1 cellular context compared by ENCODE assay signal in the genomic region with DNA sequence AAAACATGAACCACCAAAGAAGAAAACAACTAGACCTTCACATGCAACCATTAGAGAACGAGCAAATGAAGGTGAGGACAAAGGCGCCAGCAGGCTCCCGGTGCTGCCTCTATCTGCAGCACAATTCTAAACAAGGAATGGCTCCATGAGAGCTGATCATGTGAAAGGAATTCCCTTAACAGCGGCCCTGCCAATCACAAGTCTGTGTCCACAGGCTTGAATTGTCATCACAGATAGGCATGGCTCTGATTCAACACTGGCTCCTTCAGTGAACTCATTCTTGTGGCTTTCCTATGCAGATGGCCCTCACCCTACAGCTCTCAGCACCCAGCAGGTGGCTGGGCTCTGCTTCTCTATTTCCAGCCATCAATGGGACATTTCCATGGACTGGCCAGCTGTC.
TF ChIP-seq lines count a peak whose summit lies in the region.

No MANE protein-coding gene starts in this region.

TF ChIP-seq in GM23338, 12 proteins besides CTCF, POLR2A, EP300 and RAD21 (continued from another document):
- TF ChIP-seq, protein P1, sequence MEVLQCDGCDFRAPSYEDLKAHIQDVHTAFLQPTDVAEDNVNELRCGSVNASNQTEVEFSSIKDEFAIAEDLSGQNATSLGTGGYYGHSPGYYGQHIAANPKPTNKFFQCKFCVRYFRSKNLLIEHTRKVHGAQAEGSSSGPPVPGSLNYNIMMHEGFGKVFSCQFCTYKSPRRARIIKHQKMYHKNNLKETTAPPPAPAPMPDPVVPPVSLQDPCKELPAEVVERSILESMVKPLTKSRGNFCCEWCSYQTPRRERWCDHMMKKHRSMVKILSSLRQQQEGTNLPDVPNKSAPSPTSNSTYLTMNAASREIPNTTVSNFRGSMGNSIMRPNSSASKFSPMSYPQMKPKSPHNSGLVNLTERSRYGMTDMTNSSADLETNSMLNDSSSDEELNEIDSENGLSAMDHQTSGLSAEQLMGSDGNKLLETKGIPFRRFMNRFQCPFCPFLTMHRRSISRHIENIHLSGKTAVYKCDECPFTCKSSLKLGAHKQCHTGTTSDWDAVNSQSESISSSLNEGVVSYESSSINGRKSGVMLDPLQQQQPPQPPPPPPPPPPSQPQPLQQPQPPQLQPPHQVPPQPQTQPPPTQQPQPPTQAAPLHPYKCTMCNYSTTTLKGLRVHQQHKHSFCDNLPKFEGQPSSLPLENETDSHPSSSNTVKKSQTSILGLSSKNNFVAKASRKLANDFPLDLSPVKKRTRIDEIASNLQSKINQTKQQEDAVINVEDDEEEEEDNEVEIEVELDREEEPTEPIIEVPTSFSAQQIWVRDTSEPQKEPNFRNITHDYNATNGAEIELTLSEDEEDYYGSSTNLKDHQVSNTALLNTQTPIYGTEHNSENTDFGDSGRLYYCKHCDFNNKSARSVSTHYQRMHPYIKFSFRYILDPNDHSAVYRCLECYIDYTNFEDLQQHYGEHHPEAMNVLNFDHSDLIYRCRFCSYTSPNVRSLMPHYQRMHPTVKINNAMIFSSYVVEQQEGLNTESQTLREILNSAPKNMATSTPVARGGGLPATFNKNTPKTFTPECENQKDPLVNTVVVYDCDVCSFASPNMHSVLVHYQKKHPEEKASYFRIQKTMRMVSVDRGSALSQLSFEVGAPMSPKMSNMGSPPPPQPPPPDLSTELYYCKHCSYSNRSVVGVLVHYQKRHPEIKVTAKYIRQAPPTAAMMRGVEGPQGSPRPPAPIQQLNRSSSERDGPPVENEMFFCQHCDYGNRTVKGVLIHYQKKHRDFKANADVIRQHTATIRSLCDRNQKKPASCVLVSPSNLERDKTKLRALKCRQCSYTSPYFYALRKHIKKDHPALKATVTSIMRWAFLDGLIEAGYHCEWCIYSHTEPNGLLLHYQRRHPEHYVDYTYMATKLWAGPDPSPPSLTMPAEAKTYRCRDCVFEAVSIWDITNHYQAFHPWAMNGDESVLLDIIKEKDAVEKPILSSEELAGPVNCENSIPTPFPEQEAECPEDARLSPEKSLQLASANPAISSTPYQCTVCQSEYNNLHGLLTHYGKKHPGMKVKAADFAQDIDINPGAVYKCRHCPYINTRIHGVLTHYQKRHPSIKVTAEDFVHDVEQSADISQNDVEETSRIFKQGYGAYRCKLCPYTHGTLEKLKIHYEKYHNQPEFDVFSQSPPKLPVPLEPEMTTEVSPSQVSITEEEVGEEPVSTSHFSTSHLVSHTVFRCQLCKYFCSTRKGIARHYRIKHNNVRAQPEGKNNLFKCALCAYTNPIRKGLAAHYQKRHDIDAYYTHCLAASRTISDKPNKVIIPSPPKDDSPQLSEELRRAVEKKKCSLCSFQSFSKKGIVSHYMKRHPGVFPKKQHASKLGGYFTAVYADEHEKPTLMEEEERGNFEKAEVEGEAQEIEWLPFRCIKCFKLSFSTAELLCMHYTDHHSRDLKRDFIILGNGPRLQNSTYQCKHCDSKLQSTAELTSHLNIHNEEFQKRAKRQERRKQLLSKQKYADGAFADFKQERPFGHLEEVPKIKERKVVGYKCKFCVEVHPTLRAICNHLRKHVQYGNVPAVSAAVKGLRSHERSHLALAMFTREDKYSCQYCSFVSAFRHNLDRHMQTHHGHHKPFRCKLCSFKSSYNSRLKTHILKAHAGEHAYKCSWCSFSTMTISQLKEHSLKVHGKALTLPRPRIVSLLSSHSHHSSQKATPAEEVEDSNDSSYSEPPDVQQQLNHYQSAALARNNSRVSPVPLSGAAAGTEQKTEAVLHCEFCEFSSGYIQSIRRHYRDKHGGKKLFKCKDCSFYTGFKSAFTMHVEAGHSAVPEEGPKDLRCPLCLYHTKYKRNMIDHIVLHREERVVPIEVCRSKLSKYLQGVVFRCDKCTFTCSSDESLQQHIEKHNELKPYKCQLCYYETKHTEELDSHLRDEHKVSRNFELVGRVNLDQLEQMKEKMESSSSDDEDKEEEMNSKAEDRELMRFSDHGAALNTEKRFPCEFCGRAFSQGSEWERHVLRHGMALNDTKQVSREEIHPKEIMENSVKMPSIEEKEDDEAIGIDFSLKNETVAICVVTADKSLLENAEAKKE (CRISPR knock-in tag; IDR thresholded peaks at IDR 0.05) = peak; percentile 80; the same call in 1 of the 2 replicates
- TF ChIP-seq EZH2 (IDR thresholded peaks at IDR 0.05; ENCODE audit: low read depth, unreplicated experiment) = no peak
